11 cellular contexts compared by ENCODE assay signal in genomic region chr10:43393606-43394360, GRCh38. TPM values are rescaled to one million over a fixed set of nuclear protein-coding genes. Genes with fewer than 3 reads are reported as not detected.
DNase-seq lines count a peak whose midpoint lies in the region; ATAC-seq and TF ChIP-seq lines count a peak whose summit lies in the region.
"Had no signal": no experiment of that assay in that cellular context is flagged by ENCODE, and none has a peak within 500 bp of the region (broad histone marks: within the 10 kb centered on the region; RNA-seq: fewer than 3 reads in every experiment).

No MANE protein-coding gene starts in this region.

- H3K79me2 ChIP-seq in SK-N-SH (ENCODE audit: insufficient read depth) (peaks cover 96% of the 10 kb centered on the region), MM.1S (ENCODE audit: low read length) (peaks cover 95% of the 10 kb centered on the region), neural progenitor cell (ENCODE audit: low read depth) (peaks cover 99% of the 10 kb centered on the region)

- no peak overlapping the region for H2AFZ ChIP-seq in SK-N-SH (ENCODE audit: low read depth)
- H2AFZ ChIP-seq in MM.1S (ENCODE audit: low read length), result no peak overlapping the region
- no peak overlapping the region for H2AFZ ChIP-seq in neural progenitor cell (replicated peaks)

- H3K9me2 ChIP-seq in SK-N-SH (no peaks in the 10 kb centered on the region), MM.1S (replicated peaks; ENCODE audit: insufficient read depth, low read length) (no peaks in the 10 kb centered on the region)

- TF ChIP-seq EP300 in SK-N-SH (IDR thresholded peaks at IDR 0.05; ENCODE audit: borderline replicate concordance in 1 of 2, low read depth in 1 of 2, low read length in 1 of 2), result no peak

- ATAC-seq in SK-N-SH treated with all-trans-retinoic acid at 6 μM for 48 hours (no peak), HG02759 (IDR thresholded peaks at IDR 0.05; ENCODE audit: unreplicated experiment) (no peak)
- ATAC-seq in activated naive CD4-positive, alpha-beta T cell treated with anti-CD3 and anti-CD28 coated beads, Interleukin-2, amount 50 U/mL, for 72 hours, result no peak

- H3K4me3 ChIP-seq in SK-N-SH (ENCODE audit: low read depth in 2 of 2, low read length in 1 of 2) (no peak overlapping the region), MM.1S (ENCODE audit: low read length) (0 out of 2 replicates have a peak overlapping the region, but pooled peaks have one; percentile 87), neural progenitor cell (no peak overlapping the region)

- H3K27ac ChIP-seq in SK-N-SH (ENCODE audit: low read depth in 2 of 2, low read length in 1 of 2), result no peak overlapping the region
- H3K27ac ChIP-seq in MM.1S (ENCODE audit: low read length), result peak overlapping the region; percentile 7; the same call in 1 of the 2 replicates
- no peak overlapping the region for H3K27ac ChIP-seq in neural progenitor cell

- TF ChIP-seq RAD21 in SK-N-SH (IDR thresholded peaks at IDR 0.05; ENCODE audit: low read length), result no peak

- TF ChIP-seq CTCF in SK-N-SH (IDR thresholded peaks at IDR 0.05) (no peak), MM.1S (IDR thresholded peaks at IDR 0.05; ENCODE audit: low read length) (no peak), neural progenitor cell (IDR thresholded peaks at IDR 0.05) (no peak)

- H4K20me1 ChIP-seq in SK-N-SH (ENCODE audit: insufficient read depth) (peaks cover 89% of the 10 kb centered on the region), MM.1S (ENCODE audit: insufficient read depth, low read length) (peaks cover 57% of the 10 kb centered on the region), neural progenitor cell (ENCODE audit: low read depth) (peaks cover 90% of the 10 kb centered on the region)

- peaks cover 38% of the 10 kb centered on the region for H3K4me1 Mint-ChIP-seq in neural progenitor cell

- H3F3A ChIP-seq in SK-N-SH (replicated peaks; ENCODE audit: insufficient read depth) (peaks cover 18% of the 10 kb centered on the region), MM.1S (ENCODE audit: insufficient read depth, low read length) (peaks cover 74% of the 10 kb centered on the region), neural progenitor cell (ENCODE audit: low read depth) (peaks cover 71% of the 10 kb centered on the region)

- H3K36me3 ChIP-seq in SK-N-SH (replicated peaks in 1 of 2; ENCODE audit: control insufficient read depth in 1 of 2, insufficient read depth in 2 of 2, low read length in 1 of 2) (peaks cover 52 to 57% of the 10 kb centered on the region in 2 experiments), MM.1S (replicated peaks; ENCODE audit: insufficient read depth, low read length) (peaks cover 32% of the 10 kb centered on the region), neural progenitor cell (peaks cover 24% of the 10 kb centered on the region)

- 96% methylated on average over 3 of the region's 3 CpGs for WGBS in SK-N-SH (ENCODE audit: low lambda C conversion rate)

- H3K27me3 ChIP-seq in SK-N-SH (ENCODE audit: insufficient read depth), result no peaks in the 10 kb centered on the region
- no peaks in the 10 kb centered on the region for H3K27me3 ChIP-seq in MM.1S (replicated peaks; ENCODE audit: insufficient read depth, low read length)
- H3K27me3 ChIP-seq in neural progenitor cell, result no peaks in the 10 kb centered on the region
- H3K27me3 ChIP-seq: Peyer's patch had no signal

- CTCF ChIA-PET in SK-N-SH (lab: Yijun Ruan, JAX), result interaction anchor here (1.6 kb wide), 1 partner anchor 12 kb away, joined by 4 read pairs; no protein-coding TSS in a partner anchor

- H3K9ac ChIP-seq in SK-N-SH (no peak overlapping the region), MM.1S (ENCODE audit: low read length) (no peak overlapping the region; the same call in 1 of the 2 replicates), neural progenitor cell (no peak overlapping the region)

- no peak for DNase-seq in SK-N-SH
- DNase-seq in MM.1S, result no peak
- no peak for DNase-seq in activated naive CD4-positive, alpha-beta T cell treated with anti-CD3 and anti-CD28 coated beads, Interleukin-2, amount 50 U/mL, for 72 hours (ENCODE audit: low spot score in 2 of 2)
- no peak for DNase-seq in neural progenitor cell (ENCODE audit: low spot score)
- no peak for DNase-seq in COLO668 (lab: John Stamatoyannopoulos, UW; ENCODE audit: unreplicated experiment)
- no peak for DNase-seq in NCI-H69 (lab: John Stamatoyannopoulos, UW)

- peak overlapping the region; percentile 74 to 79 for H3K27ac Mint-ChIP-seq in activated naive CD4-positive, alpha-beta T cell treated with anti-CD3 and anti-CD28 coated beads, Interleukin-2, amount 50 U/mL, for 72 hours
- H3K27ac Mint-ChIP-seq in neural progenitor cell, result no peak overlapping the region

- peaks cover 57 to 72% of the 10 kb centered on the region in 2 donors for H3K36me3 Mint-ChIP-seq in activated naive CD4-positive, alpha-beta T cell treated with anti-CD3 and anti-CD28 coated beads, Interleukin-2, amount 50 U/mL, for 72 hours
- peaks cover 40% of the 10 kb centered on the region for H3K36me3 Mint-ChIP-seq in neural progenitor cell

- H3K4me2 ChIP-seq in SK-N-SH (0 out of 2 replicates have a peak overlapping the region, but pooled peaks have one; percentile 86), MM.1S (ENCODE audit: low read depth, low read length) (no peak overlapping the region; the same call in 1 of the 2 replicates), neural progenitor cell (peak overlapping the region; percentile 87)

- no peaks in the 10 kb centered on the region for H3K9me3 ChIP-seq in SK-N-SH
- no peaks in the 10 kb centered on the region for H3K9me3 ChIP-seq in MM.1S (replicated peaks; ENCODE audit: insufficient read depth, low read length)
- H3K9me3 ChIP-seq in neural progenitor cell (ENCODE audit: low read depth), result no peaks in the 10 kb centered on the region
- H3K9me3 ChIP-seq: Peyer's patch had no signal

- H3K27me3 Mint-ChIP-seq in neural progenitor cell (ENCODE audit: insufficient read depth, low read depth), result peaks cover 6% of the 10 kb centered on the region

- H3K4me1 ChIP-seq in SK-N-SH (ENCODE audit: control insufficient read depth in 1 of 2, insufficient read depth in 2 of 2, low read depth in 1 of 2, low read length in 1 of 2) (peaks cover 18 to 19% of the 10 kb centered on the region in 2 experiments), MM.1S (ENCODE audit: low read length) (peaks cover 26% of the 10 kb centered on the region), neural progenitor cell (peaks cover 23% of the 10 kb centered on the region)

- no peak overlapping the region for H3K4me3 Mint-ChIP-seq in neural progenitor cell

- no peaks in the 10 kb centered on the region for H3K9me3 Mint-ChIP-seq in activated naive CD4-positive, alpha-beta T cell treated with anti-CD3 and anti-CD28 coated beads, Interleukin-2, amount 50 U/mL, for 72 hours
- peaks cover 2% of the 10 kb centered on the region for H3K9me3 Mint-ChIP-seq in neural progenitor cell
- H3K9me3 Mint-ChIP-seq: neural crest cell had no signal

- POLR2A ChIA-PET in SK-N-SH (lab: Yijun Ruan, JAX), result no interaction called here

TF ChIP-seq in SK-N-SH, 30 proteins besides CTCF, POLR2A, EP300 and RAD21:
- no peak for TF ChIP-seq NRF1 (IDR thresholded peaks at IDR 0.05; ENCODE audit: low read depth, low read length)
- no peak for TF ChIP-seq RCOR1 (IDR thresholded peaks at IDR 0.05; ENCODE audit: low read length)
- no peak for TF ChIP-seq EZH2phosphoT487 (IDR thresholded peaks at IDR 0.05; ENCODE audit: borderline replicate concordance, low read depth)
- TF ChIP-seq FOXM1 (IDR thresholded peaks at IDR 0.05; ENCODE audit: low read depth), result no peak
- TF ChIP-seq MAX (IDR thresholded peaks at IDR 0.05; ENCODE audit: low read depth), result no peak
- TF ChIP-seq JUND (IDR thresholded peaks at IDR 0.05), result no peak
- TF ChIP-seq GABPA (IDR thresholded peaks at IDR 0.05; ENCODE audit: low read depth), result no peak

TF ChIP-seq in SK-N-SH treated with all-trans-retinoic acid at 6 μM for 48 hours, 23 proteins besides CTCF, POLR2A, EP300 and RAD21 (continues in another document):
- TF ChIP-seq ISL1 (CRISPR knock-in tag; IDR thresholded peaks at IDR 0.05) (no peak), ZNF70 (CRISPR knock-in tag; IDR thresholded peaks at IDR 0.05) (no peak), GLIS3 (CRISPR knock-in tag; IDR thresholded peaks at IDR 0.05) (no peak), SNAI2 (CRISPR knock-in tag; IDR thresholded peaks at IDR 0.05) (no peak)
- TF ChIP-seq, protein P1, sequence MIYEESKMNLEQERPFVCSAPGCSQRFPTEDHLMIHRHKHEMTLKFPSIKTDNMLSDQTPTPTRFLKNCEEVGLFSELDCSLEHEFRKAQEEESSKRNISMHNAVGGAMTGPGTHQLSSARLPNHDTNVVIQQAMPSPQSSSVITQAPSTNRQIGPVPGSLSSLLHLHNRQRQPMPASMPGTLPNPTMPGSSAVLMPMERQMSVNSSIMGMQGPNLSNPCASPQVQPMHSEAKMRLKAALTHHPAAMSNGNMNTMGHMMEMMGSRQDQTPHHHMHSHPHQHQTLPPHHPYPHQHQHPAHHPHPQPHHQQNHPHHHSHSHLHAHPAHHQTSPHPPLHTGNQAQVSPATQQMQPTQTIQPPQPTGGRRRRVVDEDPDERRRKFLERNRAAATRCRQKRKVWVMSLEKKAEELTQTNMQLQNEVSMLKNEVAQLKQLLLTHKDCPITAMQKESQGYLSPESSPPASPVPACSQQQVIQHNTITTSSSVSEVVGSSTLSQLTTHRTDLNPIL (CRISPR knock-in tag; IDR thresholded peaks at IDR 0.05; ENCODE audit: low read depth), result no peak

RNA-seq across cellular contexts. Expression of gene HNRNPF, which starts 15.2 kb away (rescaled TPM):
- 195 and 217 TPM in 2 replicates for polyA plus RNA-seq in SK-N-SH (2012; rRNA removed)
- 185 and 227 TPM in 2 replicates for polyA plus RNA-seq in SK-N-SH (2012; cell fraction: cytosol; rRNA removed)
- polyA plus RNA-seq in SK-N-SH (2012; cell fraction: nucleus; rRNA removed), result 101 and 146 TPM in 2 replicates
- 100 to 1,000 TPM; 410 to 434 TPM for total RNA-seq in activated naive CD4-positive, alpha-beta T cell treated with anti-CD3 and anti-CD28 coated beads, Interleukin-2, amount 50 U/mL, for 72 hours
- total RNA-seq in neural progenitor cell (ENCODE audit: low replicate concordance), result 175 and 180 TPM in 2 replicates

RNA-seq across cellular contexts. Expression of gene FXYD4, which starts 22.3 kb away (rescaled TPM):
- not detected in 2 replicates for polyA plus RNA-seq in SK-N-SH (2012; rRNA removed)
- not detected in 2 replicates for polyA plus RNA-seq in SK-N-SH (2012; cell fraction: cytosol; rRNA removed)
- not detected in 2 replicates for polyA plus RNA-seq in SK-N-SH (2012; cell fraction: nucleus; rRNA removed)
- total RNA-seq in activated naive CD4-positive, alpha-beta T cell treated with anti-CD3 and anti-CD28 coated beads, Interleukin-2, amount 50 U/mL, for 72 hours, result not detected
- total RNA-seq in neural progenitor cell (ENCODE audit: low replicate concordance), result not detected in 2 replicates
- total RNA-seq: endothelial cell of umbilical vein, neural crest cell, Peyer's patch had no signal
- polyA plus RNA-seq: endothelial cell of umbilical vein had no signal

RNA-seq across cellular contexts. Expression of gene ZNF487, which starts 43.1 kb away (rescaled TPM):
- polyA plus RNA-seq in SK-N-SH (2012; rRNA removed), result 2.7 and 5.7 TPM in 2 replicates
- 4.2 and 4.3 TPM in 2 replicates for polyA plus RNA-seq in SK-N-SH (2012; cell fraction: cytosol; rRNA removed)
- 5.0 and 6.6 TPM in 2 replicates for polyA plus RNA-seq in SK-N-SH (2012; cell fraction: nucleus; rRNA removed)
- total RNA-seq in activated naive CD4-positive, alpha-beta T cell treated with anti-CD3 and anti-CD28 coated beads, Interleukin-2, amount 50 U/mL, for 72 hours, result 1 to 10 TPM; 2.7 to 4.1 TPM
- total RNA-seq in neural progenitor cell (ENCODE audit: low replicate concordance), result 2.0 and 3.5 TPM in 2 replicates
